1 cellular context compared by ENCODE assay signal in genomic region chr1:24114753-24115152, GRCh38.
TF ChIP-seq lines count a peak whose summit lies in the region.

No MANE protein-coding gene starts in this region.

TF ChIP-seq in HepG2, 621 proteins besides CTCF, POLR2A, EP300 and RAD21 (continued from another document and continues in another):
- TF ChIP-seq PAXIP1 (CRISPR knock-in tag; conservative IDR thresholded peaks at IDR 0.05) (peak; percentile 45; the same call in 1 of the 2 replicates), TMF1 (CRISPR knock-in tag; IDR thresholded peaks at IDR 0.05; ENCODE audit: low read depth) (no peak), FIP1L1 (IDR thresholded peaks at IDR 0.05; ENCODE audit: borderline replicate concordance, insufficient read depth, low read depth, low read length) (no peak), GABPA (IDR thresholded peaks at IDR 0.05; ENCODE audit: low read depth, low read length) (no peak), GABPA (CRISPR knock-in tag; IDR thresholded peaks at IDR 0.05; ENCODE audit: low read depth) (no peak), ZNF232 (CRISPR knock-in tag; IDR thresholded peaks at IDR 0.05; ENCODE audit: borderline replicate concordance) (no peak), THAP11 (CRISPR knock-in tag; IDR thresholded peaks at IDR 0.05) (no peak), TCF12 (IDR thresholded peaks at IDR 0.05) (no peak), TCF12 (CRISPR knock-in tag; IDR thresholded peaks at IDR 0.05) (no peak), PRMT3 (CRISPR knock-in tag; IDR thresholded peaks at IDR 0.05; ENCODE audit: borderline replicate concordance, low read depth) (no peak), NKX3-1 (CRISPR knock-in tag; IDR thresholded peaks at IDR 0.05) (no peak), ZNF615 (CRISPR knock-in tag; IDR thresholded peaks at IDR 0.05; ENCODE audit: borderline replicate concordance) (no peak), NFE2 (CRISPR knock-in tag; IDR thresholded peaks at IDR 0.05) (no peak), ZKSCAN8 (CRISPR knock-in tag; IDR thresholded peaks at IDR 0.05; ENCODE audit: borderline replicate concordance) (no peak), ZNF142 (CRISPR knock-in tag; IDR thresholded peaks at IDR 0.05) (no peak), ZNF816 (CRISPR knock-in tag; IDR thresholded peaks at IDR 0.05; ENCODE audit: borderline replicate concordance) (no peak), RARA (CRISPR knock-in tag; IDR thresholded peaks at IDR 0.05) (peak; percentile 93), ZNF792 (CRISPR knock-in tag; IDR thresholded peaks at IDR 0.05) (no peak), ZNF687 (CRISPR knock-in tag; IDR thresholded peaks at IDR 0.05) (no peak), NR2F6 (IDR thresholded peaks at IDR 0.05) (peak; percentile 71), NR2F6 (CRISPR knock-in tag; IDR thresholded peaks at IDR 0.05) (peak; percentile 84), SOX13 (IDR thresholded peaks at IDR 0.05) (no peak), SOX13 (CRISPR knock-in tag; conservative IDR thresholded peaks at IDR 0.05 in 1 of 2, IDR thresholded peaks at IDR 0.05 in 1 of 2) (0 out of 4 replicates have a peak, but pooled peaks of 1 of the 2 experiments have one; percentile 47), ZNF614 (CRISPR knock-in tag; IDR thresholded peaks at IDR 0.05; ENCODE audit: borderline replicate concordance) (0 out of 2 replicates have a peak, but pooled peaks have one; percentile 42), ZNF672 (CRISPR knock-in tag; IDR thresholded peaks at IDR 0.05) (no peak), RBM22 (optimal IDR thresholded peaks at IDR 0.05; ENCODE audit: low read length) (no peak), GZF1 (CRISPR knock-in tag; IDR thresholded peaks at IDR 0.05) (no peak), ZMAT3 (CRISPR knock-in tag; conservative IDR thresholded peaks at IDR 0.05) (no peak), THAP9 (CRISPR knock-in tag; IDR thresholded peaks at IDR 0.05; ENCODE audit: borderline replicate concordance) (no peak), RFXAP (CRISPR knock-in tag; IDR thresholded peaks at IDR 0.05; ENCODE audit: borderline replicate concordance) (no peak), ZXDC (CRISPR knock-in tag; IDR thresholded peaks at IDR 0.05) (no peak), ZNF235 (CRISPR knock-in tag; IDR thresholded peaks at IDR 0.05; ENCODE audit: borderline replicate concordance) (no peak)
